Comparison of ENCODE assay signal across 26 cellular contexts in the genomic region with DNA sequence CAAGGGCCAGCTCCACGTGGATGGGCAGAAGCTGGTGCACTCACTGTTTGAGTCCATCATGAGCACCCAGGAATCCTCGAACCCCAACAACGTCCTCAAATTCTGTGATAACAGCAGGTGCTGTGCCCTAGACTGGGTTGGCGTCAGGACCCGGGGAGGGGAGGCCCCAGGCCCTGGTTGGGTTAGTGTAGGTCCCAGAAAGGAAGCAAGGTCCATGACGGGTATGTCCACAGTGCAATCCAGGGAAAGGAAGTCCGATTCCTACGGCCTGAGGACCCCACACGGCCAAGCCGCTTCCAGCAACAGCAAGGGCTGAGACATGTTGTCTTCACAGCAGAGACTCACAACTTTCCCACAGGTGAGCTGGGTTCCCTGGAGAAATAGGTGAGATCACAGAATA. TPM values are rescaled to one million over a fixed set of nuclear protein-coding genes. Genes with fewer than 3 reads are reported as not detected.
"Had no signal": no experiment of that assay in that cellular context is flagged by ENCODE, and none has a peak within 500 bp of the region (broad histone marks: within the 10 kb centered on the region; RNA-seq: fewer than 3 reads in every experiment).

No MANE protein-coding gene starts in this region.

- H3K27me3 Mint-ChIP-seq: progenitor cell of endocrine pancreas; stimulated activated naive B cell treated with anti-CD40 and anti-IgM and Interleukin-4, amounts not matched to agents 10 μg/mL and 1 μg/mL and 100 μg/mL, for 72 hours; stimulated activated naive CD8-positive, alpha-beta T cell treated with anti-CD3 and anti-CD28 coated beads, Interleukin-15, Interleukin-2, amounts not matched to agents 100 ng/mL and 50 ng/mL, for 24 hours had no signal

- H3K9ac ChIP-seq: parathyroid adenoma had no signal

- H3K79me2 ChIP-seq: parathyroid adenoma had no signal

- DNase-seq: natural killer cell; occipital lobe; ovary; psoas muscle; right cardiac atrium; right lobe of liver; sigmoid colon; small intestine; stimulated activated CD4-positive, alpha-beta T cell treated with anti-CD3 and anti-CD28 coated beads, Interleukin-15, amount 100 ng/mL, for 24 hours; stimulated activated CD4-positive, alpha-beta T cell treated with anti-CD3 and anti-CD28 coated beads, Interleukin-2, amount 100 ng/mL, for 24 hours; stimulated activated CD4-positive, alpha-beta T cell treated with anti-CD3 and anti-CD28 coated beads, Interleukin-2, amount 100 ng/mL, for 48 hours; stimulated activated CD4-positive, alpha-beta T cell treated with anti-CD3 and anti-CD28 coated beads, Interleukin-4, amount 100 ng/mL, for 24 hours; stimulated activated naive B cell treated with anti-CD40 and anti-IgM and Interleukin-4, amounts not matched to agents 10 μg/mL and 1 μg/mL and 100 μg/mL, for 72 hours; stimulated activated naive CD4-positive, alpha-beta T cell treated with Interleukin-2 at 50 U/mL for 16 hours; stomach; thyroid gland; trophoblast cell; upper lobe of left lung had no signal

- H3K27ac ChIP-seq: ovary, parathyroid adenoma, psoas muscle, right lobe of liver, sigmoid colon, stomach, thoracic aorta, thyroid gland, tibial nerve, upper lobe of left lung, vagina had no signal

- ATAC-seq: natural killer cell; psoas muscle; right cardiac atrium; right lobe of liver; stimulated activated effector memory CD8-positive, alpha-beta T cell treated with anti-CD3 and anti-CD28 coated beads, Interleukin-12 subunit alpha, Interleukin-12 subunit beta, amount 100 ng/mL, for 72 hours; stimulated activated naive B cell treated with anti-CD40 and anti-IgM and Interleukin-4, amounts not matched to agents 10 μg/mL and 1 μg/mL and 100 μg/mL, for 72 hours had no signal

- H3K4me3 Mint-ChIP-seq: natural killer cell; nephron; stimulated activated effector memory CD8-positive, alpha-beta T cell treated with anti-CD3 and anti-CD28 coated beads, Interleukin-12 subunit alpha, Interleukin-12 subunit beta, amount 100 ng/mL, for 72 hours; stimulated activated naive B cell treated with anti-CD40 and anti-IgM and Interleukin-4, amounts not matched to agents 10 μg/mL and 1 μg/mL and 100 μg/mL, for 72 hours; stimulated activated naive CD8-positive, alpha-beta T cell treated with anti-CD3 and anti-CD28 coated beads, Interleukin-15, Interleukin-2, amounts not matched to agents 100 ng/mL and 50 ng/mL, for 24 hours had no signal

- H3K9me3 ChIP-seq: ovary, psoas muscle, right lobe of liver, sigmoid colon, stomach, thoracic aorta, thyroid gland, tibial nerve, upper lobe of left lung, vagina had no signal

- H3K27me3 ChIP-seq: ovary, right lobe of liver, sigmoid colon, stomach, thyroid gland, tibial nerve, upper lobe of left lung, vagina had no signal

- H3K4me3 ChIP-seq: ovary, psoas muscle, right lobe of liver, sigmoid colon, stomach, thoracic aorta, thyroid gland, tibial nerve, upper lobe of left lung, vagina had no signal

- H3K36me3 Mint-ChIP-seq: natural killer cell had no signal

- H3K36me3 ChIP-seq: ovary had no signal

- H3K4me1 Mint-ChIP-seq: natural killer cell; nephron; stimulated activated effector memory CD8-positive, alpha-beta T cell treated with anti-CD3 and anti-CD28 coated beads, Interleukin-12 subunit alpha, Interleukin-12 subunit beta, amount 100 ng/mL, for 72 hours; stimulated activated naive B cell treated with anti-CD40 and anti-IgM and Interleukin-4, amounts not matched to agents 10 μg/mL and 1 μg/mL and 100 μg/mL, for 72 hours had no signal

- H3K4me1 ChIP-seq: parathyroid adenoma, psoas muscle, right lobe of liver, sigmoid colon, stomach, thyroid gland, tibial nerve, upper lobe of left lung, vagina had no signal

- H3K27ac Mint-ChIP-seq: natural killer cell; nephron; progenitor cell of endocrine pancreas; stimulated activated effector memory CD8-positive, alpha-beta T cell treated with anti-CD3 and anti-CD28 coated beads, Interleukin-12 subunit alpha, Interleukin-12 subunit beta, amount 100 ng/mL, for 72 hours; stimulated activated naive B cell treated with anti-CD40 and anti-IgM and Interleukin-4, amounts not matched to agents 10 μg/mL and 1 μg/mL and 100 μg/mL, for 72 hours; stimulated activated naive CD8-positive, alpha-beta T cell treated with anti-CD3 and anti-CD28 coated beads, Interleukin-15, Interleukin-2, amounts not matched to agents 100 ng/mL and 50 ng/mL, for 24 hours had no signal

- H2AFZ ChIP-seq: parathyroid adenoma had no signal

- H3K9me3 Mint-ChIP-seq: natural killer cell; nephron; stimulated activated effector memory CD8-positive, alpha-beta T cell treated with anti-CD3 and anti-CD28 coated beads, Interleukin-12 subunit alpha, Interleukin-12 subunit beta, amount 100 ng/mL, for 72 hours; stimulated activated naive B cell treated with anti-CD40 and anti-IgM and Interleukin-4, amounts not matched to agents 10 μg/mL and 1 μg/mL and 100 μg/mL, for 72 hours; stimulated activated naive CD8-positive, alpha-beta T cell treated with anti-CD3 and anti-CD28 coated beads, Interleukin-15, Interleukin-2, amounts not matched to agents 100 ng/mL and 50 ng/mL, for 24 hours had no signal

RNA-seq across cellular contexts. Expression of a gene that starts 45.9 kb away (rescaled TPM):
- total RNA-seq: vagina had no signal
